24 cellular contexts compared by ENCODE assay signal in genomic region chr11:78469905-78470304, GRCh38. TPM values are rescaled to one million over a fixed set of nuclear protein-coding genes. Genes with fewer than 3 reads are reported as not detected.
DNase-seq lines count a peak whose midpoint lies in the region; ATAC-seq and TF ChIP-seq lines count a peak whose summit lies in the region.
"Had no signal": no experiment of that assay in that cellular context is flagged by ENCODE, and none has a peak within 500 bp of the region (broad histone marks: within the 10 kb centered on the region; RNA-seq: fewer than 3 reads in every experiment).

No MANE protein-coding gene starts in this region.

- in situ Hi-C loops in SK-MEL-5 (cut with HindIII; ENCODE audit: low pct_unique_long_range_greater_than_20kb, low sequenced_read_pairs): no loop called here

- POLR2A ChIA-PET in GM10248 (lab: Yijun Ruan, JAX): no interaction called here

- no peaks in the 10 kb centered on the region for H3K9me3 ChIP-seq in neutrophil
- H3K9me3 ChIP-seq: upper lobe of left lung had no signal

- no peak overlapping the region for H3K4me3 Mint-ChIP-seq in activated T-cell treated with anti-CD3 and anti-CD28 coated beads, Interleukin-2, amount 50 U/mL, for 4 hours
- H3K4me3 Mint-ChIP-seq: stimulated activated naive CD8-positive, alpha-beta T cell treated with anti-CD3 and anti-CD28 coated beads, Interleukin-15, amount 100 ng/mL, for 72 hours; T-cell had no signal

- H3K27ac ChIP-seq in neutrophil: peak overlapping the region; percentile 44

- H3K4me3 ChIP-seq in neutrophil (ENCODE audit: low read depth in 1 of 2, low read length in 1 of 2): no peak overlapping the region
- H3K4me3 ChIP-seq: GM12878, upper lobe of left lung had no signal

- no peak for ATAC-seq in activated T-cell treated with anti-CD3 and anti-CD28 coated beads, Interleukin-2, amount 50 U/mL, for 4 hours
- no peak for ATAC-seq in GM19467 (IDR thresholded peaks at IDR 0.05; ENCODE audit: unreplicated experiment)
- ATAC-seq: GM12878; stimulated activated naive CD8-positive, alpha-beta T cell treated with anti-CD3 and anti-CD28 coated beads, Interleukin-15, amount 100 ng/mL, for 72 hours; T-cell had no signal

- H3K36me3 ChIP-seq in neutrophil: no peaks in the 10 kb centered on the region

- peaks cover 7% of the 10 kb centered on the region for H3K9me3 Mint-ChIP-seq in activated T-cell treated with anti-CD3 and anti-CD28 coated beads, Interleukin-2, amount 50 U/mL, for 4 hours

- H3K27me3 ChIP-seq in neutrophil: no peaks in the 10 kb centered on the region
- H3K27me3 ChIP-seq: upper lobe of left lung had no signal

- TF ChIP-seq CTCF in neutrophil (IDR thresholded peaks at IDR 0.05) (no peak), GM10248 (IDR thresholded peaks at IDR 0.05; ENCODE audit: control extremely low read depth, extremely low read depth, low read depth, missing control alignments) (no peak)

- H3K4me1 Mint-ChIP-seq in activated T-cell treated with anti-CD3 and anti-CD28 coated beads, Interleukin-2, amount 50 U/mL, for 4 hours (ENCODE audit: low read depth): peaks cover 14% of the 10 kb centered on the region

- H3K4me1 ChIP-seq in neutrophil (ENCODE audit: control insufficient read depth in 1 of 2, insufficient read depth in 1 of 2, low read depth in 1 of 2, low read length in 1 of 2): peaks cover 0 to 7% of the 10 kb centered on the region in 2 experiments
- H3K4me1 ChIP-seq: upper lobe of left lung had no signal

- H3K27me3 Mint-ChIP-seq in activated T-cell treated with anti-CD3 and anti-CD28 coated beads, Interleukin-2, amount 50 U/mL, for 4 hours (ENCODE audit: low read depth): no peaks in the 10 kb centered on the region
- H3K27me3 Mint-ChIP-seq: stimulated activated naive CD8-positive, alpha-beta T cell treated with anti-CD3 and anti-CD28 coated beads, Interleukin-15, amount 100 ng/mL, for 72 hours; T-cell had no signal

- H3K36me3 Mint-ChIP-seq in activated T-cell treated with anti-CD3 and anti-CD28 coated beads, Interleukin-2, amount 50 U/mL, for 4 hours (ENCODE audit: insufficient read depth): peaks cover 32% of the 10 kb centered on the region

- CTCF ChIA-PET in GM10248 (lab: Yijun Ruan, JAX): interaction anchor here (0.9 kb wide), 1 partner anchor 49 kb away, joined by 3 read pairs; no protein-coding TSS in a partner anchor

- DNase-seq in DMS53 treated with DMSO at 0.1 percent for 48 hours (lab: John Stamatoyannopoulos, UW; ENCODE audit: unreplicated experiment) (peak; percentile 17), SK-MEL-5 (ENCODE audit: low read depth, low spot score) (peak; percentile 97), foreskin melanocyte (peak; percentile 80), NCI-H524 treated with DMSO at 0.1 percent for 48 hours (lab: John Stamatoyannopoulos, UW) (no peak), GM10248 (ENCODE audit: extremely low spot score) (no peak)
- DNase-seq in activated T-cell treated with anti-CD3 and anti-CD28 coated beads, Interleukin-2, amount 50 U/mL, for 4 hours: no peak
- DNase-seq: activated CD4-positive, alpha-beta T cell treated with anti-CD3 and anti-CD28 coated beads, Interleukin-2, amount 50 U/mL, for 48 hours; activated naive CD4-positive, alpha-beta T cell; AML-193; caudate nucleus; effector memory CD4-positive, alpha-beta T cell; GDM1; HCEC 1CT; NCI-H2029; NCI-H510A; posterior cingulate gyrus; SHP77; stimulated activated CD4-positive, alpha-beta T cell treated with anti-CD3 and anti-CD28 coated beads, Interleukin-1b, Interleukin-23, amount 100 ng/mL, for 48 hours; stimulated activated naive CD8-positive, alpha-beta T cell treated with anti-CD3 and anti-CD28 coated beads, Interleukin-15, amount 100 ng/mL, for 72 hours; T-cell; upper lobe of left lung had no signal

RNA-seq across cellular contexts. Expression of gene GAB2, which starts 52.3 kb away (rescaled TPM):
- 38.9 and 42.3 TPM in 2 replicates for total RNA-seq in SK-MEL-5 (2014; rRNA removed; shearing (Covaris generic))
- polyA plus RNA-seq in SK-MEL-5 (2015; cell fraction: cytosol; rRNA removed): 37.9 and 49.5 TPM in 2 replicates
- polyA plus RNA-seq in SK-MEL-5 (2015; cell fraction: nucleus; rRNA removed): 37.2 and 45.8 TPM in 2 replicates
- total RNA-seq in activated T-cell treated with anti-CD3 and anti-CD28 coated beads, Interleukin-2, amount 50 U/mL, for 4 hours: 1 to 10 TPM; 1.9 to 3.2 (median 3.2) TPM

Comparison
In these comparisons a context has a peak if more than half of its experiments do, and no peak if none do; other contexts are left out.
1. DNase-seq: peak in DMS53 treated with DMSO at 0.1 percent for 48 hours (single experiment), SK-MEL-5 (single experiment) and foreskin melanocyte (single experiment); none in NCI-H524 treated with DMSO at 0.1 percent for 48 hours (single experiment), activated T-cell treated with anti-CD3 and anti-CD28 coated beads, Interleukin-2, amount 50 U/mL, for 4 hours (single experiment) and GM10248 (single experiment).